Comparison of ENCODE assay signal across 8 cellular contexts in the genomic region with DNA sequence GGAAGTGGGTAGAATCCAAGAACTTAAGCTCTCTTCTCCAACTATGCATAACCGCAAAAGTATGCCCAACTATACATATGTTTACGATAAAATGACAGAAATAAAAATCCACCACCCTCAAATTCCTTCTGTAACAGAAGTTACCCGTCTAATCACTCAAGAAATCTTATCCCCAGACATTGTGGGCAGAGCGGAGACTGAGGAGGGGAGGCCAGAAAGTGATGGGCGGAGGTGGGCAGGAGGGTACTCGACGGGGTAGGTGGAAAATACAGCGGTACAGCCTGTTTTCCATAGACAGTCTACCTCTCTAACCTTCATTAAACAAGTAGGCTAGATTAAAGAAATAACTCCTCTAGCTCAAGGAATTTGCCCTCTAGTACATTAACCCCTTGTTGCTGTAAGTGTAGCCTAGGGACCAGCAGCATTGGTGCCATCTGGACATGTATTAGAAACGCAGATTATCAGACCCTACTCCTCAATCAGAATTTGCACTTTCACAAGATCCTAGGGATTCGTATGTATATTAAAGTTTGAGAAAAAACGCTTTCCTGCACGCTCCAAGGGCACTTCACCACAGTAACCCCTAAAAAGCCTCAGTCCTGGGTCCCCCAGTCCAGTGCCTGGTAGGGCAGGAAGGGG. TPM values are rescaled to one million over a fixed set of nuclear protein-coding genes. Genes with fewer than 3 reads are reported as not detected.
DNase-seq lines count a peak whose midpoint lies in the region; ATAC-seq and TF ChIP-seq lines count a peak whose summit lies in the region.

No MANE protein-coding gene starts in this region.

- H3K27me3 ChIP-seq in right atrium auricular region = no peaks in the 10 kb centered on the region
- no peaks in the 10 kb centered on the region for H3K27me3 ChIP-seq in iPS-20b (ENCODE audit: insufficient read depth, low read length)
- H3K27me3 ChIP-seq in thyroid gland = no peaks in the 10 kb centered on the region

- TF ChIP-seq POLR2A in thyroid gland (IDR thresholded peaks at IDR 0.05) = no peak

- peak overlapping the region; percentile 76 to 97 for H3K4me3 ChIP-seq in right atrium auricular region
- peak overlapping the region; percentile 77 for H3K4me3 ChIP-seq in WI38 (ENCODE audit: low read depth, low read length)
- H3K4me3 ChIP-seq in iPS-20b (ENCODE audit: low read length) = peak overlapping the region; percentile 98
- H3K4me3 ChIP-seq in thyroid gland (replicated peaks in 1 of 3) = peak overlapping the region in 2 of 3 donors; percentile 38 to 74

- peaks cover 0 to 27% of the 10 kb centered on the region in 2 donors for H3K4me1 ChIP-seq in right atrium auricular region
- peaks cover 6% of the 10 kb centered on the region; the same call in 1 of the 2 replicates for H3K4me1 ChIP-seq in iPS-20b (ENCODE audit: insufficient read depth, low read length)
- H3K4me1 ChIP-seq in thyroid gland = peaks cover 13 to 15% of the 10 kb centered on the region in 2 donors

- TF ChIP-seq CTCF in right atrium auricular region (IDR thresholded peaks at IDR 0.05) = no peak
- TF ChIP-seq CTCF in WI38 (IDR thresholded peaks at IDR 0.05; ENCODE audit: low read depth, low read length) = no peak
- TF ChIP-seq CTCF in thyroid gland (IDR thresholded peaks at IDR 0.05) = no peak

- H3K36me3 ChIP-seq in right atrium auricular region (no peaks in the 10 kb centered on the region), iPS-20b (ENCODE audit: insufficient read depth, low read depth, low read length) (no peaks in the 10 kb centered on the region), thyroid gland (no peaks in the 10 kb centered on the region)

- WGBS in thyroid gland, 2 donors = 40% methylated on average over 12 of the region's 12 CpGs

- H3K27ac ChIP-seq in right atrium auricular region = peak overlapping the region; percentile 97 to 99
- peak overlapping the region; percentile 83 for H3K27ac ChIP-seq in iPS-20b (ENCODE audit: low read length)
- H3K27ac ChIP-seq in thyroid gland = peak overlapping the region in 2 of 3 donors; percentile 94 to 96

- DNase-seq in right atrium auricular region (ENCODE audit: low spot score) (no peak), left cardiac atrium (no peak), thyroid gland (no peak), glomerular visceral epithelial cell (ENCODE audit: extremely low spot score) (no peak), activated gamma-delta T cell (lab: John Stamatoyannopoulos, UW) (no peak)

- peak overlapping the region; percentile 92; the same call in 1 of the 2 replicates for H3K9ac ChIP-seq in iPS-20b (ENCODE audit: low read depth, low read length)

- ATAC-seq in left cardiac atrium (no peak), HG03045 (IDR thresholded peaks at IDR 0.05; ENCODE audit: unreplicated experiment) (peak; percentile 2)

- intact Hi-C loops in left cardiac atrium (cut with DNase I) = no loop called here
- intact Hi-C loops in thyroid gland (cut with DNase I) = no loop called here

- no peaks in the 10 kb centered on the region for H3K9me3 ChIP-seq in right atrium auricular region
- H3K9me3 ChIP-seq in iPS-20b (ENCODE audit: insufficient read depth, low read depth, low read length) = no peaks in the 10 kb centered on the region
- H3K9me3 ChIP-seq in thyroid gland = no peaks in the 10 kb centered on the region

RNA-seq across cellular contexts. Expression of gene DEPDC4, which starts 0.6 kb away (rescaled TPM):
- under 1 TPM in 1 of 2 donors, not detected in 1; 0.44 TPM for total RNA-seq in right atrium auricular region
- total RNA-seq in left cardiac atrium = under 1 TPM; 0.53 to 0.55 TPM
- total RNA-seq in thyroid gland = 10 to 100 TPM in 1 of 4 donors, 1 to 10 TPM in 1, under 1 TPM in 2; 0.79 to 16.3 (median 1.7) TPM

RNA-seq across cellular contexts. Expression of gene SCYL2, which starts 0.7 kb away (rescaled TPM):
- total RNA-seq in right atrium auricular region (10 to 100 TPM; 21.1 to 36.9 TPM), left cardiac atrium (10 to 100 TPM; 25.4 to 30.3 TPM), thyroid gland (10 to 100 TPM; 47.8 to 68.8 (median 54.9) TPM)
